In the genomic region with DNA sequence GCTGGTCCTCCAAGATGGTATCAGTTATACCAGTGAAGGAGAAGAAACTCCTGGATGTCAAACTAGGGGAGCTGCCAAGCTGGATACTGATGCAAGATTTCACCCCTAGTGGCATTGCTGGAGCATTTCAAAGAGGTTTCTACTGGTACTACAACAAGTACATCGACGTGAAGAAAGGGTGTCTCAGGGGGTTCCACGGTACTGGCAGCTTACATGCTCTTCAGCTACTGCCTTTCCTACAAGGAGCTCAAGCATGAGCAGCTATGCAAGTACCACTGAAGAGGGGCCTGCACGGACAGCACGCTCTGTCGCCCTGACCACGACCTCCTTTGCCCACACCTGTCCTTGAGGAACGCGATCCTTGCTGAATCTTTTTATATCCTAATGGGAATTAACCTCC, we compare ENCODE assay signal across 1 cellular context.
TF ChIP-seq lines count a peak whose summit lies in the region.

No MANE protein-coding gene starts in this region.

TF ChIP-seq in HCT116, 20 proteins besides CTCF, POLR2A, EP300 and RAD21 (continued from another document):
- TF ChIP-seq, protein P1, sequence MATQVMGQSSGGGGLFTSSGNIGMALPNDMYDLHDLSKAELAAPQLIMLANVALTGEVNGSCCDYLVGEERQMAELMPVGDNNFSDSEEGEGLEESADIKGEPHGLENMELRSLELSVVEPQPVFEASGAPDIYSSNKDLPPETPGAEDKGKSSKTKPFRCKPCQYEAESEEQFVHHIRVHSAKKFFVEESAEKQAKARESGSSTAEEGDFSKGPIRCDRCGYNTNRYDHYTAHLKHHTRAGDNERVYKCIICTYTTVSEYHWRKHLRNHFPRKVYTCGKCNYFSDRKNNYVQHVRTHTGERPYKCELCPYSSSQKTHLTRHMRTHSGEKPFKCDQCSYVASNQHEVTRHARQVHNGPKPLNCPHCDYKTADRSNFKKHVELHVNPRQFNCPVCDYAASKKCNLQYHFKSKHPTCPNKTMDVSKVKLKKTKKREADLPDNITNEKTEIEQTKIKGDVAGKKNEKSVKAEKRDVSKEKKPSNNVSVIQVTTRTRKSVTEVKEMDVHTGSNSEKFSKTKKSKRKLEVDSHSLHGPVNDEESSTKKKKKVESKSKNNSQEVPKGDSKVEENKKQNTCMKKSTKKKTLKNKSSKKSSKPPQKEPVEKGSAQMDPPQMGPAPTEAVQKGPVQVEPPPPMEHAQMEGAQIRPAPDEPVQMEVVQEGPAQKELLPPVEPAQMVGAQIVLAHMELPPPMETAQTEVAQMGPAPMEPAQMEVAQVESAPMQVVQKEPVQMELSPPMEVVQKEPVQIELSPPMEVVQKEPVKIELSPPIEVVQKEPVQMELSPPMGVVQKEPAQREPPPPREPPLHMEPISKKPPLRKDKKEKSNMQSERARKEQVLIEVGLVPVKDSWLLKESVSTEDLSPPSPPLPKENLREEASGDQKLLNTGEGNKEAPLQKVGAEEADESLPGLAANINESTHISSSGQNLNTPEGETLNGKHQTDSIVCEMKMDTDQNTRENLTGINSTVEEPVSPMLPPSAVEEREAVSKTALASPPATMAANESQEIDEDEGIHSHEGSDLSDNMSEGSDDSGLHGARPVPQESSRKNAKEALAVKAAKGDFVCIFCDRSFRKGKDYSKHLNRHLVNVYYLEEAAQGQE (IDR thresholded peaks at IDR 0.05; ENCODE audit: low read depth), result no peak
- TF ChIP-seq, protein P2, sequence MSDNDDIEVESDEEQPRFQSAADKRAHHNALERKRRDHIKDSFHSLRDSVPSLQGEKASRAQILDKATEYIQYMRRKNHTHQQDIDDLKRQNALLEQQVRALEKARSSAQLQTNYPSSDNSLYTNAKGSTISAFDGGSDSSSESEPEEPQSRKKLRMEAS (IDR thresholded peaks at IDR 0.05), result no peak
- TF ChIP-seq SP1 (IDR thresholded peaks at IDR 0.05; ENCODE audit: low read depth) (no peak), EZH2phosphoT487 (IDR thresholded peaks at IDR 0.05; ENCODE audit: borderline replicate concordance) (no peak), CEBPB (IDR thresholded peaks at IDR 0.05; ENCODE audit: low read depth) (no peak), SIN3A (IDR thresholded peaks at IDR 0.05; ENCODE audit: low read depth) (no peak), SRF (IDR thresholded peaks at IDR 0.05; ENCODE audit: low read depth) (no peak), TCF7L2 (IDR thresholded peaks at IDR 0.05; ENCODE audit: borderline replicate concordance, extremely low read depth, insufficient read depth, insufficient read length) (no peak)
- TF ChIP-seq, protein P3, sequence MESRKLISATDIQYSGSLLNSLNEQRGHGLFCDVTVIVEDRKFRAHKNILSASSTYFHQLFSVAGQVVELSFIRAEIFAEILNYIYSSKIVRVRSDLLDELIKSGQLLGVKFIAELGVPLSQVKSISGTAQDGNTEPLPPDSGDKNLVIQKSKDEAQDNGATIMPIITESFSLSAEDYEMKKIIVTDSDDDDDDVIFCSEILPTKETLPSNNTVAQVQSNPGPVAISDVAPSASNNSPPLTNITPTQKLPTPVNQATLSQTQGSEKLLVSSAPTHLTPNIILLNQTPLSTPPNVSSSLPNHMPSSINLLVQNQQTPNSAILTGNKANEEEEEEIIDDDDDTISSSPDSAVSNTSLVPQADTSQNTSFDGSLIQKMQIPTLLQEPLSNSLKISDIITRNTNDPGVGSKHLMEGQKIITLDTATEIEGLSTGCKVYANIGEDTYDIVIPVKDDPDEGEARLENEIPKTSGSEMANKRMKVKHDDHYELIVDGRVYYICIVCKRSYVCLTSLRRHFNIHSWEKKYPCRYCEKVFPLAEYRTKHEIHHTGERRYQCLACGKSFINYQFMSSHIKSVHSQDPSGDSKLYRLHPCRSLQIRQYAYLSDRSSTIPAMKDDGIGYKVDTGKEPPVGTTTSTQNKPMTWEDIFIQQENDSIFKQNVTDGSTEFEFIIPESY (IDR thresholded peaks at IDR 0.05; ENCODE audit: extremely low read depth, insufficient replicate concordance, low read length), result no peak
